ENCODE assay signal across 1 cellular context in the genomic region with DNA sequence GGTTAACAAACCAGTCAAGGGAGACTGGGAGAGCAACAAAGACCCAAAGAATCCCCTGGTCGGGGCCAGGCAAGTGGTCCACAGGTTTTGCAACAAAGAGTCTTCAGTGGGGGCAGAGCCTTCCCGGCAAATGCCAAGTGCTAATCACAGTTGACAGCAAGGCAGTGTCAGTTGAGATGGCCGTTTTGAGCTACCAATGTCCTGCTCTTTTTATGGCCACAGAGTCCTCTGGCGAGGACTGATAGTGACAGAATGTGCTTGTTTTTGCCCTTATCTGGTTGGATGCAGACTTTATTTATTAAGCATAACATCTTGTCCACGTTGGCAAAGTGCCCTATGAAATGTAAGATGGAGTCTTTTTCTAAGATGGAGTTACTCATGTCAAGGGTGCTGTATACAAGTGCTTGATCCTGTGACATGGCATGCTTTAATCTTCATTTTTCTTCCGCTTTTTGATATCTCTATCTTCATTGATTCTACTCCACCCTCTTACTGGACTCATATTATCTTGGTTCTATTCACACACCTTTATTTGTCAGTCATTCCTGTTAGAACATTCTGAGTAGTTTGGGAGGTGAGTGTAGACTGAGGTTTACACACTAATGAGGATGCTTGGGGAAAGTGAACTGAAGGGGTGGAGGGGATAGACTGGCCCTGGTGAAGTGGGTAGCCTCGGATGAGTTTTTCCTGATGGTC.
TF ChIP-seq lines count a peak whose summit lies in the region.

No MANE protein-coding gene starts in this region.

TF ChIP-seq in K562, 482 proteins besides CTCF, POLR2A, EP300 and RAD21 (continued from another document and continues in another):
- TF ChIP-seq ETV1 (tag; conservative IDR thresholded peaks at IDR 0.05; ENCODE audit: low read depth) (peak; percentile 99), HDAC1 (IDR thresholded peaks at IDR 0.05) (peak; percentile 93 to 94), FOXM1 (IDR thresholded peaks at IDR 0.05; ENCODE audit: low read depth) (peak; percentile 92), FOXM1 (CRISPR knock-in tag; IDR thresholded peaks at IDR 0.05; ENCODE audit: low read depth) (no peak), NFE2 (IDR thresholded peaks at IDR 0.05; ENCODE audit: low read depth) (peak; percentile 49; the same call in 1 of the 2 replicates), ZNF395 (CRISPR knock-in tag; IDR thresholded peaks at IDR 0.05) (peak; percentile 100), CHD1 (IDR thresholded peaks at IDR 0.05; ENCODE audit: low read length) (no peak), ZNF277 (CRISPR knock-in tag; IDR thresholded peaks at IDR 0.05; ENCODE audit: borderline replicate concordance) (peak; percentile 54; the same call in 1 of the 2 replicates), TARDBP (IDR thresholded peaks at IDR 0.05) (0 out of 2 replicates have a peak, but pooled peaks have one; percentile 46), ELF4 (CRISPR knock-in tag; IDR thresholded peaks at IDR 0.05) (peak; percentile 100), MIER1 (IDR thresholded peaks at IDR 0.05; ENCODE audit: low read depth) (no peak), ZNF518B (CRISPR knock-in tag; IDR thresholded peaks at IDR 0.05) (peak; percentile 95), U2AF1 (optimal IDR thresholded peaks at IDR 0.05; ENCODE audit: low read depth, low read length) (no peak), ZNF224 (CRISPR knock-in tag; IDR thresholded peaks at IDR 0.05) (no peak), STAT6 (CRISPR knock-in tag; IDR thresholded peaks at IDR 0.05) (no peak), POLR3A (IDR thresholded peaks at IDR 0.05; ENCODE audit: borderline replicate concordance, extremely low read depth, insufficient read depth, insufficient read length) (no peak), MTA3 (IDR thresholded peaks at IDR 0.05; ENCODE audit: borderline replicate concordance) (peak; percentile 88; the same call in 1 of the 2 replicates), RBFOX2 (IDR thresholded peaks at IDR 0.05; ENCODE audit: low read depth, low read length) (peak; percentile 62), LARP7 (IDR thresholded peaks at IDR 0.05) (no peak), MTF1 (CRISPR knock-in tag; IDR thresholded peaks at IDR 0.05; ENCODE audit: borderline replicate concordance) (peak; percentile 100), NCOA6 (IDR thresholded peaks at IDR 0.05) (no peak; the same call in 1 of the 2 replicates), ADNP (tag; IDR thresholded peaks at IDR 0.05) (peak; percentile 95), FOXJ3 (CRISPR knock-in tag; IDR thresholded peaks at IDR 0.05) (no peak), HOXB6 (CRISPR knock-in tag; IDR thresholded peaks at IDR 0.05; ENCODE audit: borderline replicate concordance) (peak; percentile 99), ZNF253 (CRISPR knock-in tag; conservative IDR thresholded peaks at IDR 0.05) (peak; percentile 98), PREB (CRISPR knock-in tag; IDR thresholded peaks at IDR 0.05) (no peak), SNIP1 (IDR thresholded peaks at IDR 0.05; ENCODE audit: low read depth) (no peak), ZSCAN29 (IDR thresholded peaks at IDR 0.05) (0 out of 2 replicates have a peak, but pooled peaks have one; percentile 11), ZNF280B (CRISPR knock-in tag; IDR thresholded peaks at IDR 0.05) (peak; percentile 99), ZNF639 (CRISPR knock-in tag; conservative IDR thresholded peaks at IDR 0.05 in 1 of 2, IDR thresholded peaks at IDR 0.05 in 1 of 2) (peak in 1 of 2 experiments; percentile 100; a peak in 2 of 4 replicates), CEBPB (tag; IDR thresholded peaks at IDR 0.05) (peak; percentile 83)
- TF ChIP-seq, protein P1, sequence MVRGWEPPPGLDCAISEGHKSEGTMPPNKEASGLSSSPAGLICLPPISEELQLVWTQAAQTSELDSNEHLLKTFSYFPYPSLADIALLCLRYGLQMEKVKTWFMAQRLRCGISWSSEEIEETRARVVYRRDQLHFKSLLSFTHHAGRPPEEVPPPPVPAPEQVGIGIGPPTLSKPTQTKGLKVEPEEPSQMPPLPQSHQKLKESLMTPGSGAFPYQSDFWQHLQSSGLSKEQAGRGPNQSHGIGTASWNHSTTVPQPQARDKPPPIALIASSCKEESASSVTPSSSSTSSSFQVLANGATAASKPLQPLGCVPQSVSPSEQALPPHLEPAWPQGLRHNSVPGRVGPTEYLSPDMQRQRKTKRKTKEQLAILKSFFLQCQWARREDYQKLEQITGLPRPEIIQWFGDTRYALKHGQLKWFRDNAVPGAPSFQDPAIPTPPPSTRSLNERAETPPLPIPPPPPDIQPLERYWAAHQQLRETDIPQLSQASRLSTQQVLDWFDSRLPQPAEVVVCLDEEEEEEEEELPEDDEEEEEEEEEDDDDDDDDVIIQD (CRISPR knock-in tag; IDR thresholded peaks at IDR 0.05) = peak; percentile 100
- TF ChIP-seq, protein P2, sequence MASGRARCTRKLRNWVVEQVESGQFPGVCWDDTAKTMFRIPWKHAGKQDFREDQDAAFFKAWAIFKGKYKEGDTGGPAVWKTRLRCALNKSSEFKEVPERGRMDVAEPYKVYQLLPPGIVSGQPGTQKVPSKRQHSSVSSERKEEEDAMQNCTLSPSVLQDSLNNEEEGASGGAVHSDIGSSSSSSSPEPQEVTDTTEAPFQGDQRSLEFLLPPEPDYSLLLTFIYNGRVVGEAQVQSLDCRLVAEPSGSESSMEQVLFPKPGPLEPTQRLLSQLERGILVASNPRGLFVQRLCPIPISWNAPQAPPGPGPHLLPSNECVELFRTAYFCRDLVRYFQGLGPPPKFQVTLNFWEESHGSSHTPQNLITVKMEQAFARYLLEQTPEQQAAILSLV (tag; IDR thresholded peaks at IDR 0.05) = peak; percentile 100
- TF ChIP-seq, protein P3, sequence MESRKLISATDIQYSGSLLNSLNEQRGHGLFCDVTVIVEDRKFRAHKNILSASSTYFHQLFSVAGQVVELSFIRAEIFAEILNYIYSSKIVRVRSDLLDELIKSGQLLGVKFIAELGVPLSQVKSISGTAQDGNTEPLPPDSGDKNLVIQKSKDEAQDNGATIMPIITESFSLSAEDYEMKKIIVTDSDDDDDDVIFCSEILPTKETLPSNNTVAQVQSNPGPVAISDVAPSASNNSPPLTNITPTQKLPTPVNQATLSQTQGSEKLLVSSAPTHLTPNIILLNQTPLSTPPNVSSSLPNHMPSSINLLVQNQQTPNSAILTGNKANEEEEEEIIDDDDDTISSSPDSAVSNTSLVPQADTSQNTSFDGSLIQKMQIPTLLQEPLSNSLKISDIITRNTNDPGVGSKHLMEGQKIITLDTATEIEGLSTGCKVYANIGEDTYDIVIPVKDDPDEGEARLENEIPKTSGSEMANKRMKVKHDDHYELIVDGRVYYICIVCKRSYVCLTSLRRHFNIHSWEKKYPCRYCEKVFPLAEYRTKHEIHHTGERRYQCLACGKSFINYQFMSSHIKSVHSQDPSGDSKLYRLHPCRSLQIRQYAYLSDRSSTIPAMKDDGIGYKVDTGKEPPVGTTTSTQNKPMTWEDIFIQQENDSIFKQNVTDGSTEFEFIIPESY (CRISPR knock-in tag; IDR thresholded peaks at IDR 0.05) = no peak
- TF ChIP-seq, protein P4, sequence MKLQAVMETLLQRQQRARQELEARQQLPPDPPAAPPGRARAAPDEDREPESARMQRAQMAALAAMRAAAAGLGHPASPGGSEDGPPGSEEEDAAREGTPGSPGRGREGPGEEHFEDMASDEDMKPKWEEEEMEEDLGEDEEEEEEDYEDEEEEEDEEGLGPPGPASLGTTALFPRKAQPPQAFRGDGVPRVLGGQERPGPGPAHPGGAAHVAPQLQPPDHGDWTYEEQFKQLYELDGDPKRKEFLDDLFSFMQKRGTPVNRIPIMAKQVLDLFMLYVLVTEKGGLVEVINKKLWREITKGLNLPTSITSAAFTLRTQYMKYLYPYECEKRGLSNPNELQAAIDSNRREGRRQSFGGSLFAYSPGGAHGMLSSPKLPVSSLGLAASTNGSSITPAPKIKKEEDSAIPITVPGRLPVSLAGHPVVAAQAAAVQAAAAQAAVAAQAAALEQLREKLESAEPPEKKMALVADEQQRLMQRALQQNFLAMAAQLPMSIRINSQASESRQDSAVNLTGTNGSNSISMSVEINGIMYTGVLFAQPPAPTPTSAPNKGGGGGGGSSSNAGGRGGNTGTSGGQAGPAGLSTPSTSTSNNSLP (IDR thresholded peaks at IDR 0.05; ENCODE audit: borderline replicate concordance, low read depth, low read length) = peak; percentile 99
